ENCODE assay signal across 20 cellular contexts in the genomic region with DNA sequence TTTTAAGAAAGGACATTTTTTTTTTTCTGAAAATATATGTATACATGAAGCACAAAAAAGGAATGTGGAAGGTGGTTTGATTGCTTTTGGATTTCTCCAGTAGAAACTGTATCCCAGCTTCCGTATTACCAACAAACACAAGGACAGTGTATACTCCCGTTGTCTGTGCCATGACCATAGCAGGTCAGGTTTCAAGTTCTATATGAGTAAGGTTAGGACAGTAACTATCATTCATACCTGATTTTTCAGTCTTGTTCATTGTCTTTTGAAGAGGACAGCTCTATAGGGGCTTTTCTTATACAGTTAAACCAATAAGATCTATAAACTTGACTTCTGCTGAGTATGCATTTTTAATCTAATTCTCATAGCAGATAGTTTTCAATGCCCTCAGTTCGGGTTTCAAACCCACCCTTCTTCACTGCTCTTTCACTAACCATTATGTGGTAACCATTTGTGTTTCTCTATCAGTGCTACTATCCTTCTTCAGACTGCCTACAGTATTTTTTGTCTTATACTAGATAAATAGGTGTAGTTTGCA. TPM values are rescaled to one million over a fixed set of nuclear protein-coding genes. Genes with fewer than 3 reads are reported as not detected.
"Had no signal": no experiment of that assay in that cellular context is flagged by ENCODE, and none has a peak within 500 bp of the region (broad histone marks: within the 10 kb centered on the region; RNA-seq: fewer than 3 reads in every experiment).

No MANE protein-coding gene starts in this region.

- H3K4me1 Mint-ChIP-seq: WTC11 had no signal

- H3K27me3 Mint-ChIP-seq: dendritic cell treated with granulocyte-macrophage colony-stimulating factor and Interleukin-4, amounts not matched to agents 40 ng/mL and 50 ng/mL, for 4 days; effector memory CD8-positive, alpha-beta T cell; natural killer cell treated with Interleukin-12 subunit alpha and Interleukin-12 subunit beta and Interleukin-15 and Interleukin-18, amount 100 ng/mL, for 72 hours had no signal

- H3K4me1 ChIP-seq: heart right ventricle, transverse colon had no signal

- ATAC-seq: effector memory CD8-positive, alpha-beta T cell; heart right ventricle; mucosa of descending colon; natural killer cell treated with Interleukin-12 subunit alpha and Interleukin-12 subunit beta and Interleukin-15 and Interleukin-18, amount 100 ng/mL, for 72 hours; right cardiac atrium; WTC11 had no signal

- H3K9me3 ChIP-seq: gastrocnemius medialis, heart right ventricle, mucosa of descending colon, transverse colon had no signal

- H3K9me3 Mint-ChIP-seq: dendritic cell treated with granulocyte-macrophage colony-stimulating factor and Interleukin-4, amounts not matched to agents 40 ng/mL and 50 ng/mL, for 4 days; effector memory CD8-positive, alpha-beta T cell; natural killer cell treated with Interleukin-12 subunit alpha and Interleukin-12 subunit beta and Interleukin-15 and Interleukin-18, amount 100 ng/mL, for 72 hours; WTC11 had no signal

- H3K4me3 Mint-ChIP-seq: dendritic cell treated with granulocyte-macrophage colony-stimulating factor and Interleukin-4, amounts not matched to agents 40 ng/mL and 50 ng/mL, for 4 days; effector memory CD8-positive, alpha-beta T cell; natural killer cell treated with Interleukin-12 subunit alpha and Interleukin-12 subunit beta and Interleukin-15 and Interleukin-18, amount 100 ng/mL, for 72 hours; WTC11 had no signal

- H3K27ac ChIP-seq: brain microvascular endothelial cell, epithelial cell of prostate, gastrocnemius medialis, heart right ventricle, transverse colon had no signal

- H3K4me3 ChIP-seq: gastrocnemius medialis, heart right ventricle, mucosa of descending colon, smooth muscle cell, transverse colon had no signal

- DNase-seq: activated CD4-positive, alpha-beta T cell treated with anti-CD3 and anti-CD28 coated beads for 48 hours; activated naive CD4-positive, alpha-beta T cell treated with anti-CD3 and anti-CD28 coated beads, Interleukin-2, amount 50 U/mL, for 16 hours; brain microvascular endothelial cell; cerebellar nuclear complex; effector memory CD8-positive, alpha-beta T cell; gastrocnemius medialis; heart right ventricle; mammary epithelial cell; mucosa of descending colon; nucleus accumbens; right cardiac atrium; substantia nigra; transverse colon had no signal

- H3K27ac Mint-ChIP-seq: dendritic cell treated with granulocyte-macrophage colony-stimulating factor and Interleukin-4, amounts not matched to agents 40 ng/mL and 50 ng/mL, for 4 days had no signal

- H3K27me3 ChIP-seq: brain microvascular endothelial cell, gastrocnemius medialis, heart right ventricle, transverse colon had no signal

RNA-seq across cellular contexts. Expression of a gene that starts 34.2 kb away (rescaled TPM):
- total RNA-seq: gastrocnemius medialis; mammary epithelial cell; mucosa of descending colon; natural killer cell treated with Interleukin-12 subunit alpha and Interleukin-12 subunit beta and Interleukin-15 and Interleukin-18, amount 100 ng/mL, for 72 hours; posterior vena cava; right cardiac atrium; smooth muscle cell; T-helper 1 cell treated with Interleukin-12 subunit alpha and Interleukin-12 subunit beta and Interleukin-4 antibody, amounts not matched to agents 30 ng/mL and 1 ng/mL, for 36 hours; transverse colon; WTC11 had no signal
- polyA plus RNA-seq: mammary epithelial cell, right cardiac atrium, smooth muscle cell had no signal
